In the genomic region with DNA sequence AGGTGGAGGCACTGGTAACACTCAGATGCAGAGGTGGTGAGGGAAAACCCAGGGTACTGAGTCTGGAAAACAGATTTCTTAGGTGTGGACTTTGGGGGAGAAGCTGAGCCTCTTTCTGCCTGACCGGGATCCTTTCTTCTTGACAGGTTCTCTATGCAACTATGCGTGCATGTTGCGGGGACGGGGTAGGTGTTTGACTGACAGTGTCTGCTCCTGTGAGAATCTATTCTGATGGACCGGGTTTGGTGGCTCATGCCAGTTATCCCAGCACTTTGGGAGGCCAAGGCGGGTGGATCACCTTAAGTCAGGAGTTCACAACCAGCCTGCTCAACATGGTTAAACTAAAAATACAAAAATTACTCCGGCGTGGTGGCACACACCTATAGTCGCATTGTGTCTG, we compare ENCODE assay signal across 18 cellular contexts. TPM values are rescaled to one million over a fixed set of nuclear protein-coding genes. Genes with fewer than 3 reads are reported as not detected.
DNase-seq lines count a peak whose midpoint lies in the region; ATAC-seq and TF ChIP-seq lines count a peak whose summit lies in the region.
"Had no signal": no experiment of that assay in that cellular context is flagged by ENCODE, and none has a peak within 500 bp of the region (broad histone marks: within the 10 kb centered on the region; RNA-seq: fewer than 3 reads in every experiment).

No MANE protein-coding gene starts in this region.

- POLR2A ChIA-PET in CD4-positive, alpha-beta T cell (lab: Charles Lee): interaction anchor here (1.1 to 1.9 kb wide), 2 partner anchors 28 to 35 kb away, joined by 3 to 7 read pairs; a partner anchor contains a TSS

- no peaks in the 10 kb centered on the region for H3K27me3 Mint-ChIP-seq in CD4-positive, alpha-beta T cell
- peaks cover 21% of the 10 kb centered on the region for H3K27me3 Mint-ChIP-seq in GM23338 (ENCODE audit: insufficient read depth, low read depth, poor library complexity)
- H3K27me3 Mint-ChIP-seq in nephron (ENCODE audit: low read depth): no peaks in the 10 kb centered on the region
- H3K27me3 Mint-ChIP-seq: activated T-helper 17 cell treated with anti-CD3 and anti-CD28 coated beads, Interleukin-2, amount 50 U/mL, for 72 hours; natural killer cell treated with Interleukin-12 subunit alpha and Interleukin-12 subunit beta and Interleukin-15 and Interleukin-18, amount 100 ng/mL, for 72 hours had no signal

- H3K27me3 ChIP-seq in CD4-positive, alpha-beta T cell (ENCODE audit: control insufficient read depth, insufficient read depth, low read length): no peaks in the 10 kb centered on the region
- no peaks in the 10 kb centered on the region for H3K27me3 ChIP-seq in GM23338 (ENCODE audit: insufficient read depth)
- no peaks in the 10 kb centered on the region for H3K27me3 ChIP-seq in HAP-1 (ENCODE audit: low read depth)
- H3K27me3 ChIP-seq: heart left ventricle had no signal

- intact Hi-C loops in CD4-positive, alpha-beta T cell (cut with DNase I, micrococcal nuclease): no loop called here

- peak overlapping the region; percentile 39 for H3K27ac Mint-ChIP-seq in CD4-positive, alpha-beta T cell
- H3K27ac Mint-ChIP-seq in GM23338: no peak overlapping the region; the same call in 1 of the 2 replicates
- H3K27ac Mint-ChIP-seq in activated naive CD4-positive, alpha-beta T cell treated with anti-CD3 and anti-CD28 coated beads, Interleukin-2, amount 50 U/mL, for 72 hours: peak overlapping the region; percentile 17 to 22
- H3K27ac Mint-ChIP-seq in nephron: peak overlapping the region; percentile 47 to 87 (median 72)
- H3K27ac Mint-ChIP-seq: activated T-helper 17 cell treated with anti-CD3 and anti-CD28 coated beads, Interleukin-2, amount 50 U/mL, for 72 hours; natural killer cell treated with Interleukin-12 subunit alpha and Interleukin-12 subunit beta and Interleukin-15 and Interleukin-18, amount 100 ng/mL, for 72 hours; stimulated activated effector memory CD8-positive, alpha-beta T cell treated with anti-CD3 and anti-CD28 coated beads, Interleukin-12 subunit alpha, Interleukin-12 subunit beta, amount 100 ng/mL, for 72 hours had no signal

- peaks cover 55% of the 10 kb centered on the region for H3K4me1 ChIP-seq in GM23338 (ENCODE audit: insufficient read depth)
- peaks cover 18% of the 10 kb centered on the region for H3K4me1 ChIP-seq in HAP-1

- H3K9me2 ChIP-seq in GM23338 (ENCODE audit: insufficient read depth): no peaks in the 10 kb centered on the region

- DNase-seq in CD4-positive, alpha-beta T cell: no peak
- no peak for DNase-seq in GM23338 (ENCODE audit: low spot score)
- no peak for DNase-seq in activated naive CD4-positive, alpha-beta T cell treated with anti-CD3 and anti-CD28 coated beads, Interleukin-2, amount 50 U/mL, for 72 hours (ENCODE audit: low spot score in 2 of 2)
- DNase-seq in effector CD8-positive, alpha-beta T cell (lab: John Stamatoyannopoulos, UW): no peak
- DNase-seq in HAP-1 (ENCODE audit: low spot score in 2 of 2): no peak
- DNase-seq: amygdala, dermis blood vessel endothelial cell, heart left ventricle, NCI-H1048, NCI-H1930, NCI-H226, NCI-H774, SHP77 had no signal

- peaks cover 25% of the 10 kb centered on the region for H3F3A ChIP-seq in GM23338 (replicated peaks; ENCODE audit: low read depth)

- no peak overlapping the region for H3K27ac ChIP-seq in CD4-positive, alpha-beta T cell (ENCODE audit: low read depth, low read length)
- H3K27ac ChIP-seq in GM23338 (ENCODE audit: low read depth): no peak overlapping the region
- H3K27ac ChIP-seq: heart left ventricle had no signal

- H3K4me3 Mint-ChIP-seq in CD4-positive, alpha-beta T cell: peak overlapping the region; percentile 64
- H3K4me3 Mint-ChIP-seq in GM23338 (no peak overlapping the region; the same call in 2 of the 3 replicates), nephron (no peak overlapping the region)
- H3K4me3 Mint-ChIP-seq: activated T-helper 17 cell treated with anti-CD3 and anti-CD28 coated beads, Interleukin-2, amount 50 U/mL, for 72 hours; natural killer cell treated with Interleukin-12 subunit alpha and Interleukin-12 subunit beta and Interleukin-15 and Interleukin-18, amount 100 ng/mL, for 72 hours; stimulated activated effector memory CD8-positive, alpha-beta T cell treated with anti-CD3 and anti-CD28 coated beads, Interleukin-12 subunit alpha, Interleukin-12 subunit beta, amount 100 ng/mL, for 72 hours had no signal

- H3K4me3 ChIP-seq in GM23338 (no peak overlapping the region), HAP-1 (no peak overlapping the region)
- H3K4me3 ChIP-seq: heart left ventricle had no signal

- CTCF ChIA-PET in CD4-positive, alpha-beta T cell (lab: Charles Lee): interaction anchor here (16.9 kb wide), 1 partner anchor 34 kb away, joined by 347 read pairs; no protein-coding TSS in a partner anchor

- no peaks in the 10 kb centered on the region for H3K9me3 ChIP-seq in CD4-positive, alpha-beta T cell (ENCODE audit: control insufficient read depth, low read length)
- H3K9me3 ChIP-seq in HAP-1: no peaks in the 10 kb centered on the region

- H3K79me2 ChIP-seq in GM23338 (replicated peaks; ENCODE audit: insufficient read depth): 0 out of 2 replicates have a peak, but pooled peaks cover 4% of the 10 kb centered on the region

- H3K4me2 ChIP-seq in GM23338: peak overlapping the region; percentile 60

- no peaks in the 10 kb centered on the region for H4K20me1 ChIP-seq in GM23338 (replicated peaks; ENCODE audit: insufficient read depth)

- ATAC-seq in CD4-positive, alpha-beta T cell (ENCODE audit: poor library complexity): no peak
- ATAC-seq in GM23338: no peak
- no peak for ATAC-seq in activated naive CD4-positive, alpha-beta T cell treated with anti-CD3 and anti-CD28 coated beads, Interleukin-2, amount 50 U/mL, for 72 hours
- ATAC-seq in HG03159 (IDR thresholded peaks at IDR 0.05; ENCODE audit: unreplicated experiment): no peak
- ATAC-seq: activated T-helper 17 cell treated with anti-CD3 and anti-CD28 coated beads, Interleukin-2, amount 50 U/mL, for 72 hours; heart left ventricle; natural killer cell treated with Interleukin-12 subunit alpha and Interleukin-12 subunit beta and Interleukin-15 and Interleukin-18, amount 100 ng/mL, for 72 hours; stimulated activated effector memory CD8-positive, alpha-beta T cell treated with anti-CD3 and anti-CD28 coated beads, Interleukin-12 subunit alpha, Interleukin-12 subunit beta, amount 100 ng/mL, for 72 hours had no signal

- H3K36me3 ChIP-seq in GM23338 (ENCODE audit: insufficient read depth) (no peaks in the 10 kb centered on the region), HAP-1 (replicated peaks) (no peaks in the 10 kb centered on the region)
- H3K36me3 ChIP-seq: heart left ventricle had no signal

- H3K36me3 Mint-ChIP-seq in CD4-positive, alpha-beta T cell (ENCODE audit: low read depth): peaks cover 3% of the 10 kb centered on the region
- H3K36me3 Mint-ChIP-seq in GM23338 (ENCODE audit: low read depth): peaks cover 20% of the 10 kb centered on the region
- H3K36me3 Mint-ChIP-seq in activated naive CD4-positive, alpha-beta T cell treated with anti-CD3 and anti-CD28 coated beads, Interleukin-2, amount 50 U/mL, for 72 hours: peaks cover 0 to 9% of the 10 kb centered on the region in 2 donors
- peaks cover 3% of the 10 kb centered on the region for H3K36me3 Mint-ChIP-seq in nephron (ENCODE audit: low read depth)
- H3K36me3 Mint-ChIP-seq: natural killer cell treated with Interleukin-12 subunit alpha and Interleukin-12 subunit beta and Interleukin-15 and Interleukin-18, amount 100 ng/mL, for 72 hours had no signal

- H2AFZ ChIP-seq in GM23338: no peak overlapping the region

- H3K9me3 Mint-ChIP-seq in CD4-positive, alpha-beta T cell: no peaks in the 10 kb centered on the region
- H3K9me3 Mint-ChIP-seq in GM23338: peaks cover 12% of the 10 kb centered on the region
- no peaks in the 10 kb centered on the region for H3K9me3 Mint-ChIP-seq in activated naive CD4-positive, alpha-beta T cell treated with anti-CD3 and anti-CD28 coated beads, Interleukin-2, amount 50 U/mL, for 72 hours
- no peaks in the 10 kb centered on the region for H3K9me3 Mint-ChIP-seq in nephron
- H3K9me3 Mint-ChIP-seq: activated T-helper 17 cell treated with anti-CD3 and anti-CD28 coated beads, Interleukin-2, amount 50 U/mL, for 72 hours; natural killer cell treated with Interleukin-12 subunit alpha and Interleukin-12 subunit beta and Interleukin-15 and Interleukin-18, amount 100 ng/mL, for 72 hours; stimulated activated effector memory CD8-positive, alpha-beta T cell treated with anti-CD3 and anti-CD28 coated beads, Interleukin-12 subunit alpha, Interleukin-12 subunit beta, amount 100 ng/mL, for 72 hours had no signal

- H3K4me1 Mint-ChIP-seq in CD4-positive, alpha-beta T cell (ENCODE audit: low read depth): peaks cover 23% of the 10 kb centered on the region
- H3K4me1 Mint-ChIP-seq in GM23338 (peaks cover 50% of the 10 kb centered on the region), nephron (peaks cover 27% of the 10 kb centered on the region)

- TF ChIP-seq CTCF in CD4-positive, alpha-beta T cell (IDR thresholded peaks at IDR 0.05): no peak
- TF ChIP-seq CTCF in GM23338 (conservative IDR thresholded peaks at IDR 0.05; ENCODE audit: low read depth in 2 of 2) (no peak), nephron (IDR thresholded peaks at IDR 0.05; ENCODE audit: unreplicated experiment in 3 of 3) (no peak)

- in situ Hi-C loops in HAP-1 (cut with MboI; ENCODE audit: low sequenced_read_pairs): no loop called here

TF ChIP-seq in GM23338, 12 proteins besides CTCF, POLR2A, EP300 and RAD21 (continues in another document):
- TF ChIP-seq EZH2phosphoT487 (IDR thresholded peaks at IDR 0.05; ENCODE audit: unreplicated experiment) (no peak), CREB1 (CRISPR knock-in tag; IDR thresholded peaks at IDR 0.05; ENCODE audit: low read depth) (no peak), EZH2 (IDR thresholded peaks at IDR 0.05; ENCODE audit: low read depth, unreplicated experiment) (no peak), NANOG (IDR thresholded peaks at IDR 0.05; ENCODE audit: borderline replicate concordance) (no peak), JUNB (IDR thresholded peaks at IDR 0.05; ENCODE audit: unreplicated experiment) (no peak)

RNA-seq across cellular contexts. Expression of a gene that starts 27.9 kb away (rescaled TPM):
- 10 to 100 TPM; 22.8 to 24.2 TPM for total RNA-seq in CD4-positive, alpha-beta T cell
- total RNA-seq in GM23338 (2014; rRNA removed; shearing (Covaris generic)): 452 and 479 TPM in 2 replicates
- 221 and 224 TPM in 2 replicates for polyA plus RNA-seq in GM23338 (2016; fragmentation: Nextera tagmentation; extraction: Ambion mirVana)
- 10 to 100 TPM in 1 of 2 donors, 1 to 10 TPM in 1; 1.4 to 19.4 TPM for total RNA-seq in activated naive CD4-positive, alpha-beta T cell treated with anti-CD3 and anti-CD28 coated beads, Interleukin-2, amount 50 U/mL, for 72 hours

Comparison
In these comparisons a context has a peak if more than half of its experiments do, and no peak if none do; other contexts are left out.
1. RNA of a gene that starts 27.9 kb away (total RNA-seq): 452 to 479 TPM in GM23338; 22.8 to 24.2 TPM in CD4-positive, alpha-beta T cell and 1.4 to 19.4 TPM in activated naive CD4-positive, alpha-beta T cell treated with anti-CD3 and anti-CD28 coated beads, Interleukin-2, amount 50 U/mL, for 72 hours; every median in the first group is over 10 times any median in the second.